1 cellular context compared by ENCODE assay signal in the genomic region with DNA sequence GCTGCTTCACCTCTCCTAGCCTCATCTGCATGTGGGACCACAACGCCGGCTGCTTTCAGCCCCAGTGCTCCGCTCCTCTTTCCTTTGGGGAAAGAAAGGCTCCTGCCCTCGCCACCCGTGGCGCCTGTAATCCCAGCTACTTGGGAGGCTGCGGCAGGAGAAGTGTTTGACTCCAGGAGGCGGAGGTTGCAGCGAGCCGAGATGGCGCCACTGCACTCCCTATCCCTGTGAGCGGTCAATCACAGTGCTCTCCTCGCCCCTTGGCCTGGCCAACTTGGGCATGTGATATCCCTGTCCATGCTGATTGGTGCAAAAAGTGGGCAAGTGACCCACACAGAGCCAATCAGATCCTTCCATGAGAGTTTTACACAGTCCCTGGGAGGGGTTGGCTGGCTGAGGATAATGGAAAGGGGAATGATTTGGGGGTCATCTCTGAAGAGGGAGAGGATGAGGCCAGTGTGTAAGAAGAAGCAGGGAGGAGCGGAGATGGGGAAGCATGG.
TF ChIP-seq lines count a peak whose summit lies in the region.

No MANE protein-coding gene starts in this region.

TF ChIP-seq in H1, 55 proteins besides CTCF, POLR2A, EP300 and RAD21:
- TF ChIP-seq, protein P1, sequence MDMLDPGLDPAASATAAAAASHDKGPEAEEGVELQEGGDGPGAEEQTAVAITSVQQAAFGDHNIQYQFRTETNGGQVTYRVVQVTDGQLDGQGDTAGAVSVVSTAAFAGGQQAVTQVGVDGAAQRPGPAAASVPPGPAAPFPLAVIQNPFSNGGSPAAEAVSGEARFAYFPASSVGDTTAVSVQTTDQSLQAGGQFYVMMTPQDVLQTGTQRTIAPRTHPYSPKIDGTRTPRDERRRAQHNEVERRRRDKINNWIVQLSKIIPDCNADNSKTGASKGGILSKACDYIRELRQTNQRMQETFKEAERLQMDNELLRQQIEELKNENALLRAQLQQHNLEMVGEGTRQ (IDR thresholded peaks at IDR 0.05; ENCODE audit: low read length) = peak; percentile 58; the same call in 1 of the 2 replicates
- TF ChIP-seq, protein P2, sequence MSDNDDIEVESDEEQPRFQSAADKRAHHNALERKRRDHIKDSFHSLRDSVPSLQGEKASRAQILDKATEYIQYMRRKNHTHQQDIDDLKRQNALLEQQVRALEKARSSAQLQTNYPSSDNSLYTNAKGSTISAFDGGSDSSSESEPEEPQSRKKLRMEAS (IDR thresholded peaks at IDR 0.05) = 0 out of 2 replicates have a peak, but pooled peaks have one; percentile 13
- TF ChIP-seq CHD2 (IDR thresholded peaks at IDR 0.05; ENCODE audit: low read length) = no peak
